9 cellular contexts compared by ENCODE assay signal in the genomic region with DNA sequence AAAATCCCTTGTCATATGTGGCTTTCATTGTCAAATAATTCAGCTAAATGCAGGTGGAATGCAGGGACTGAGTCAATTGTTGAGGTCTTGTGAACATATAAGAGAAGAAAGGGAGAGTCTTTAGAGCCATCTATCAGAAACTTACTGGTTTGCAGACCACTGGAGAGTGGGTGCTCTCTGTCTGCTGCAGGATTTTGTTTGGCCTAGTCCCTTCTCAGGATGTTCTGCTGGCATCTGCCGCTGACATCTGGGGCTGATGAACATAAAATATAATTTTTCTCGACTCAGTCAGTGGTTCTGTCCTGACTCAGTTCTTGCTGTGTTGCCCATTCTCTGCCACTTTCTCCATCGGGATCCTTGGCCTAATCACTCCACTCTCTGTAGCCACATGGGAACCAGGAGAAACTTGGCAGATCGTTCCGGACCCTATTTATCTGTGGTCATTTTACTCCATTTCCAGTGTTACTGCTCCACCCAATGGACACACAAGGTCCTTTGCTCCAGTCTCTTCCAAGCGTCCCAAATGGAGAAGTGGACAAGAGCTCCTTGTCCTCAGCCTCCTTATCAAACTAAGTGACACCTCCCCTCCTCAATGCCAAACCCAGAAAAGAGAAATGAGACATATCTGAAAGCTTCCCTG.
DNase-seq lines count a peak whose midpoint lies in the region; ATAC-seq and TF ChIP-seq lines count a peak whose summit lies in the region.
"Had no signal": no experiment of that assay in that cellular context is flagged by ENCODE, and none has a peak within 500 bp of the region (broad histone marks: within the 10 kb centered on the region; RNA-seq: fewer than 3 reads in every experiment).

No MANE protein-coding gene starts in this region.

- TF ChIP-seq POLR2A in spleen (IDR thresholded peaks at IDR 0.05) = no peak

- H3K9me3 ChIP-seq in adipocyte (ENCODE audit: control insufficient read depth, low read length) (no peaks in the 10 kb centered on the region), right cardiac atrium (ENCODE audit: control insufficient read depth, low read length) (no peaks in the 10 kb centered on the region), spleen (peaks cover 0 to 18% (median 3%) of the 10 kb centered on the region in 8 donors)

- H3K27me3 Mint-ChIP-seq in HFFc6 (ENCODE audit: insufficient read depth) = no peaks in the 10 kb centered on the region
- H3K27me3 Mint-ChIP-seq: effector memory CD8-positive, alpha-beta T cell had no signal

- H3K36me3 Mint-ChIP-seq in HFFc6 (ENCODE audit: low read depth) = no peaks in the 10 kb centered on the region

- ATAC-seq in right cardiac atrium = peak; percentile 95 to 98
- ATAC-seq in GM21423 (IDR thresholded peaks at IDR 0.05; ENCODE audit: unreplicated experiment) = no peak
- no peak for ATAC-seq in GM18870 (IDR thresholded peaks at IDR 0.05; ENCODE audit: unreplicated experiment)
- ATAC-seq: effector memory CD8-positive, alpha-beta T cell; K562 had no signal

- intact Hi-C loops in right cardiac atrium (cut with DNase I) (loop anchor here in 3 of 4 donors (5.0 kb wide), 1 partner anchor 439 kb away; a partner anchor contains a TSS), spleen (cut with DNase I; ENCODE audit: low total_unique reads) (loop anchor here (5.0 kb wide), 1 partner anchor 439 kb away; a partner anchor contains a TSS)

- H3K27ac ChIP-seq in right cardiac atrium (ENCODE audit: low read length) = no peak overlapping the region
- no peak overlapping the region for H3K27ac ChIP-seq in spleen

- no peak overlapping the region for H3K9ac ChIP-seq in adipocyte (ENCODE audit: low read length)

- peaks cover 21% of the 10 kb centered on the region for H3K4me1 Mint-ChIP-seq in HFFc6 (ENCODE audit: low read depth)

- H3K4me1 ChIP-seq in adipocyte (ENCODE audit: control insufficient read depth, insufficient read depth, low read length) (peaks cover 13% of the 10 kb centered on the region), right cardiac atrium (ENCODE audit: control insufficient read depth, insufficient read depth, low read length) (no peaks in the 10 kb centered on the region), spleen (no peaks in the 10 kb centered on the region)

- H3K4me3 ChIP-seq in adipocyte (ENCODE audit: low read length) (no peak overlapping the region), right cardiac atrium (ENCODE audit: low read length) (no peak overlapping the region), spleen (no peak overlapping the region)
- H3K4me3 ChIP-seq: K562 had no signal

- peak; percentile 68 for TF ChIP-seq CTCF in HFFc6 (IDR thresholded peaks at IDR 0.05)
- peak in 6 of 11 experiments; percentile 24 to 54 (median 30) for TF ChIP-seq CTCF in spleen (IDR thresholded peaks at IDR 0.05 in 8 of 11, conservative IDR thresholded peaks at IDR 0.05 in 3 of 11)

- H3K27ac Mint-ChIP-seq in HFFc6 = no peak overlapping the region
- H3K27ac Mint-ChIP-seq: effector memory CD8-positive, alpha-beta T cell had no signal

- WGBS in right cardiac atrium = 27% methylated on average over 6 of the region's 6 CpGs
- 52 to 74% (median 68%) methylated on average over 6 of the region's 6 CpGs for WGBS in spleen, 5 donors

- no peaks in the 10 kb centered on the region for H3K36me3 ChIP-seq in adipocyte (ENCODE audit: control insufficient read depth, insufficient read depth, low read length, severe bottlenecking)
- no peaks in the 10 kb centered on the region for H3K36me3 ChIP-seq in spleen

- H3K4me3 Mint-ChIP-seq in HFFc6 = no peak overlapping the region
- H3K4me3 Mint-ChIP-seq: effector memory CD8-positive, alpha-beta T cell had no signal

- no peaks in the 10 kb centered on the region for H3K27me3 ChIP-seq in adipocyte (replicated peaks; ENCODE audit: control insufficient read depth, insufficient read depth, low read length)
- H3K27me3 ChIP-seq in right cardiac atrium (ENCODE audit: control insufficient read depth, insufficient read depth) = no peaks in the 10 kb centered on the region
- no peaks in the 10 kb centered on the region for H3K27me3 ChIP-seq in spleen (replicated peaks in 1 of 7)

- H3K9me3 Mint-ChIP-seq in HFFc6 = peaks cover 5% of the 10 kb centered on the region; the same call in 1 of the 2 replicates

- peak; percentile 29 for DNase-seq in HFFc6
- peak; percentile 59 for DNase-seq in adipocyte (ENCODE audit: low read depth)
- DNase-seq in right cardiac atrium = peak; percentile 32 to 60 (median 44)
- no peak for DNase-seq in spleen
- DNase-seq in activated CD4-positive, CD25-positive, alpha-beta regulatory T cell treated with anti-CD3 and anti-CD28 coated beads, Interleukin-2, amount 50 U/mL, for 72 hours = no peak
- DNase-seq: effector memory CD8-positive, alpha-beta T cell had no signal

Comparison
In these comparisons a context has a peak if more than half of its experiments do, and no peak if none do; other contexts are left out.
1. DNase-seq: peak in HFFc6 (single experiment), adipocyte (single experiment) and right cardiac atrium (3 of 3); none in spleen (single experiment) and activated CD4-positive, CD25-positive, alpha-beta regulatory T cell treated with anti-CD3 and anti-CD28 coated beads, Interleukin-2, amount 50 U/mL, for 72 hours (single experiment).
2. ATAC-seq: peak in right cardiac atrium (2 of 2); none in GM21423 (single experiment) and GM18870 (single experiment).